7 cellular contexts compared by ENCODE assay signal in genomic region chr16:29228664-29229611, GRCh38.
DNase-seq lines count a peak whose midpoint lies in the region; ATAC-seq, FAIRE-seq and TF ChIP-seq lines count a peak whose summit lies in the region.
"Not testable (repeated sequence)": the region's sequence is repeated elsewhere in the genome, so short reads cannot be mapped to it uniquely, and the experiment has no call there.

No MANE protein-coding gene starts in this region.

- 0 out of 2 replicates have a peak overlapping the region, but pooled peaks have one; percentile 20 for H3K9ac ChIP-seq in Karpas-422 (ENCODE audit: low read length)
- not testable (repeated sequence) for H3K9ac ChIP-seq in HepG2 (ENCODE audit: insufficient read depth, low read depth, low read length)

- POLR2A ChIA-PET in PC-9 (lab: Charles Lee; ENCODE audit: unreplicated experiment); HepG2 (lab: Yijun Ruan, JAX): not testable (repeated sequence)

- H3K9me2 ChIP-seq in Karpas-422 (replicated peaks; ENCODE audit: insufficient read depth, low read length); PC-9 (ENCODE audit: insufficient read depth): not testable (repeated sequence)

- H3K79me2 ChIP-seq in Karpas-422 (ENCODE audit: low read length); PC-9 (ENCODE audit: low read depth); HepG2 (ENCODE audit: insufficient read depth, low read length): not testable (repeated sequence)

- H3K4me2 ChIP-seq in Karpas-422 (ENCODE audit: low read depth, low read length, poor library complexity, severe bottlenecking) = peak overlapping the region; percentile 32
- H3K4me2 ChIP-seq in PC-9 = peak overlapping the region; percentile 66
- H3K4me2 ChIP-seq in HepG2 (ENCODE audit: low read depth, low read length) = peak overlapping the region; percentile 75

- peak; percentile 97 for FAIRE-seq in HepG2 (lab: Jason Lieb, UNC)

- not testable (repeated sequence) for H2AFZ ChIP-seq in Karpas-422 (ENCODE audit: low read length); PC-9; HepG2 (ENCODE audit: low read length)

- H3K4me1 ChIP-seq in Karpas-422 (ENCODE audit: low read length) = peaks cover 11% of the 10 kb centered on the region
- H3K4me1 ChIP-seq in PC-9 (replicated peaks; ENCODE audit: insufficient read depth) = not testable (repeated sequence)
- H3K4me1 ChIP-seq in esophagus muscularis mucosa = peaks cover 0 to 28% (median 20%) of the 10 kb centered on the region in 4 donors
- peaks cover 39% of the 10 kb centered on the region for H3K4me1 ChIP-seq in HepG2 (ENCODE audit: insufficient read depth, low read length)

- CTCF ChIA-PET in Calu3 (lab: Charles Lee) (interaction anchor here (0.6 kb wide), 1 partner anchor 63 kb away, joined by 4 read pairs; no protein-coding TSS in a partner anchor), PC-9 (lab: Charles Lee) (interaction anchor here (0.6 kb wide), 1 partner anchor 89 kb away, joined by 3 read pairs; no protein-coding TSS in a partner anchor)
- CTCF ChIA-PET in HepG2 (lab: Yijun Ruan, JAX; ENCODE audit: low intra/inter-chr PET ratio, low total read pairs) = not testable (repeated sequence)

- 95% methylated on average over 9 of the region's 29 CpGs for WGBS in esophagus muscularis mucosa
- 28% methylated on average over 17 of the region's 29 CpGs for WGBS in HepG2 (ENCODE audit: low lambda C conversion rate)

- H4K20me1 ChIP-seq in Karpas-422 (ENCODE audit: insufficient read depth, low read depth, low read length); PC-9 (ENCODE audit: insufficient read depth); HepG2 (ENCODE audit: insufficient read depth, low read length): not testable (repeated sequence)

- peak; percentile 77 for ATAC-seq in HepG2
- ATAC-seq in stimulated activated memory B cell treated with anti-CD40 and anti-IgM and Interleukin-4, amounts not matched to agents 10 μg/mL and 1 μg/mL and 100 μg/mL, for 72 hours = not testable (repeated sequence)

- DNase-seq in Calu3, Karpas-422, PC-9: not testable (repeated sequence)
- DNase-seq in esophagus muscularis mucosa (ENCODE audit: extremely low spot score) (peak; percentile 68), HepG2 (ENCODE audit: low spot score) (peak; percentile 81)

- H3K4me3 ChIP-seq in Karpas-422 (ENCODE audit: low read length); PC-9; esophagus muscularis mucosa: not testable (repeated sequence)
- peak overlapping the region in 1 of 3 experiments; percentile 42; a peak in 3 of 6 replicates for H3K4me3 ChIP-seq in HepG2 (replicated peaks in 1 of 3; ENCODE audit: insufficient read depth in 1 of 3, low read depth in 2 of 3, low read length in 3 of 3)

- not testable (repeated sequence) for TF ChIP-seq CTCF in Calu3 (IDR thresholded peaks at IDR 0.05; ENCODE audit: unreplicated experiment); esophagus muscularis mucosa (IDR thresholded peaks at IDR 0.05); nephron (IDR thresholded peaks at IDR 0.05; ENCODE audit: unreplicated experiment in 3 of 3)
- TF ChIP-seq CTCF in PC-9 (conservative IDR thresholded peaks at IDR 0.05) = peak; percentile 3; the same call in 1 of the 2 replicates
- TF ChIP-seq CTCF in HepG2 (CRISPR knock-in tag; IDR thresholded peaks at IDR 0.05) = peak; percentile 32; the same call in 1 of the 2 replicates

- not testable (repeated sequence) for H3K27ac ChIP-seq in Karpas-422 (ENCODE audit: low read length); PC-9; esophagus muscularis mucosa (replicated peaks in 1 of 4); HepG2 (ENCODE audit: extremely low read length, insufficient read depth, low read length)

- H3K9me3 Mint-ChIP-seq in Calu3 (ENCODE audit: low read depth, unreplicated experiment); nephron; stimulated activated memory B cell treated with anti-CD40 and anti-IgM and Interleukin-4, amounts not matched to agents 10 μg/mL and 1 μg/mL and 100 μg/mL, for 72 hours: not testable (repeated sequence)

- H3K9me3 ChIP-seq in Karpas-422 (ENCODE audit: low read length); PC-9 (ENCODE audit: insufficient read depth, low read depth); esophagus muscularis mucosa; HepG2 (ENCODE audit: low read length): not testable (repeated sequence)

- not testable (repeated sequence) for H3K36me3 ChIP-seq in Karpas-422 (ENCODE audit: insufficient read depth, low read length); PC-9 (ENCODE audit: low read depth); esophagus muscularis mucosa; HepG2 (replicated peaks in 1 of 2; ENCODE audit: control insufficient read depth in 1 of 2, insufficient read depth in 2 of 2, low read length in 2 of 2)

- peak overlapping the region; percentile 43 for H3K4me3 Mint-ChIP-seq in Calu3 (ENCODE audit: low read depth, unreplicated experiment)
- H3K4me3 Mint-ChIP-seq in nephron; stimulated activated memory B cell treated with anti-CD40 and anti-IgM and Interleukin-4, amounts not matched to agents 10 μg/mL and 1 μg/mL and 100 μg/mL, for 72 hours: not testable (repeated sequence)

- not testable (repeated sequence) for H3F3A ChIP-seq in PC-9 (ENCODE audit: insufficient read depth, low read depth)

- not testable (repeated sequence) for H3K4me1 Mint-ChIP-seq in Calu3 (ENCODE audit: low read depth, unreplicated experiment); stimulated activated memory B cell treated with anti-CD40 and anti-IgM and Interleukin-4, amounts not matched to agents 10 μg/mL and 1 μg/mL and 100 μg/mL, for 72 hours
- peaks cover 19% of the 10 kb centered on the region for H3K4me1 Mint-ChIP-seq in nephron

- TF ChIP-seq RAD21 in HepG2 (CRISPR knock-in tag; IDR thresholded peaks at IDR 0.05) = not testable (repeated sequence)

- peaks cover 10% of the 10 kb centered on the region for H3K36me3 Mint-ChIP-seq in Calu3 (ENCODE audit: insufficient read depth, unreplicated experiment)
- H3K36me3 Mint-ChIP-seq in nephron (ENCODE audit: low read depth) = not testable (repeated sequence)
- peaks cover 20% of the 10 kb centered on the region for H3K36me3 Mint-ChIP-seq in stimulated activated memory B cell treated with anti-CD40 and anti-IgM and Interleukin-4, amounts not matched to agents 10 μg/mL and 1 μg/mL and 100 μg/mL, for 72 hours

- H3K27me3 ChIP-seq in Karpas-422 (ENCODE audit: low read length); PC-9 (ENCODE audit: insufficient read depth, low read depth); esophagus muscularis mucosa: not testable (repeated sequence)
- peaks cover 1 to 12% of the 10 kb centered on the region in 2 experiments; a peak in 2 of 5 replicates for H3K27me3 ChIP-seq in HepG2 (ENCODE audit: control insufficient read depth in 1 of 2, insufficient read depth in 2 of 2, low read length in 2 of 2)

- not testable (repeated sequence) for TF ChIP-seq EP300 in esophagus muscularis mucosa (IDR thresholded peaks at IDR 0.05); HepG2 (CRISPR knock-in tag; IDR thresholded peaks at IDR 0.05; ENCODE audit: borderline replicate concordance)
- TF ChIP-seq EP300 in HepG2 (IDR thresholded peaks at IDR 0.05; ENCODE audit: low read depth in 2 of 2, low read length in 2 of 2) = peak in 1 of 2 experiments; percentile 27; a peak in 1 of 4 replicates

- H3K27ac Mint-ChIP-seq in Calu3 (ENCODE audit: unreplicated experiment) (peak overlapping the region; percentile 56), nephron (peak overlapping the region in 2 of 3 experiments; percentile 48 to 58)
- H3K27ac Mint-ChIP-seq in stimulated activated memory B cell treated with anti-CD40 and anti-IgM and Interleukin-4, amounts not matched to agents 10 μg/mL and 1 μg/mL and 100 μg/mL, for 72 hours = peak overlapping the region; percentile 58

- in situ Hi-C loops in HepG2 (cut with HindIII; ENCODE audit: extremely low pct_ligation_motif_present, low pct_unique_long_range_greater_than_20kb) = not testable (repeated sequence)

- not testable (repeated sequence) for TF ChIP-seq POLR2A in esophagus muscularis mucosa (IDR thresholded peaks at IDR 0.05; ENCODE audit: low read depth); HepG2 (IDR thresholded peaks at IDR 0.05; ENCODE audit: insufficient read depth in 1 of 2, low read depth in 2 of 2, low read length in 2 of 2)

- peaks cover 22% of the 10 kb centered on the region for H3K27me3 Mint-ChIP-seq in Calu3 (ENCODE audit: unreplicated experiment)
- H3K27me3 Mint-ChIP-seq in nephron (ENCODE audit: low read depth); stimulated activated memory B cell treated with anti-CD40 and anti-IgM and Interleukin-4, amounts not matched to agents 10 μg/mL and 1 μg/mL and 100 μg/mL, for 72 hours: not testable (repeated sequence)

- BruUV-seq in Calu3 (replicated peaks; lab: Mats Ljungman, UMichigan); PC-9 (replicated peaks; lab: Mats Ljungman, UMichigan); HepG2 (replicated peaks; lab: Mats Ljungman, UMichigan): not testable (repeated sequence)

- intact Hi-C loops in Calu3 (cut with micrococcal nuclease; ENCODE audit: unreplicated experiment) (loop anchor here (2.0 kb wide), 1 partner anchor 88 kb away; no protein-coding TSS in a partner anchor), PC-9 (cut with micrococcal nuclease; ENCODE audit: unreplicated experiment) (loop anchor here (5.0 kb wide), 1 partner anchor 112 kb away; no protein-coding TSS in a partner anchor), esophagus muscularis mucosa (cut with DNase I) (loop anchor here (10.0 kb wide), 1 partner anchor 114 kb away; no protein-coding TSS in a partner anchor), HepG2 (cut with micrococcal nuclease; ENCODE audit: unreplicated experiment) (loop anchor here (5.0 kb wide), 1 partner anchor 83 kb away; no protein-coding TSS in a partner anchor)

TF ChIP-seq in HepG2, 621 proteins besides CTCF, POLR2A, EP300 and RAD21 (continues in another document):
- TF ChIP-seq ZNF317 (CRISPR knock-in tag; IDR thresholded peaks at IDR 0.05) = 0 out of 2 replicates have a peak, but pooled peaks have one; percentile 31
- TF ChIP-seq ZBTB7B (CRISPR knock-in tag; IDR thresholded peaks at IDR 0.05) = peak; percentile 52; the same call in 1 of the 2 replicates
